1 cellular context compared by ENCODE assay signal in genomic region chr19:5889288-5889971, GRCh38.
TF ChIP-seq lines count a peak whose summit lies in the region.

No MANE protein-coding gene starts in this region.

TF ChIP-seq in K562, 482 proteins besides CTCF, POLR2A, EP300 and RAD21:
- TF ChIP-seq ZNF24 (IDR thresholded peaks at IDR 0.05) = peak; percentile 69; the same call in 1 of the 2 replicates
- peak; percentile 20; the same call in 1 of the 2 replicates for TF ChIP-seq ZBTB2 (IDR thresholded peaks at IDR 0.05)
- TF ChIP-seq POLR2G (IDR thresholded peaks at IDR 0.05; ENCODE audit: low read depth, low read length) = peak; percentile 46; the same call in 1 of the 2 replicates
- 0 out of 2 replicates have a peak, but pooled peaks have one; percentile 50 for TF ChIP-seq SUPT5H (IDR thresholded peaks at IDR 0.05)
- peak; percentile 45; the same call in 1 of the 2 replicates for TF ChIP-seq USF1 (CRISPR knock-in tag; IDR thresholded peaks at IDR 0.05)
- no peak for TF ChIP-seq C11orf30 (IDR thresholded peaks at IDR 0.05; ENCODE audit: low read depth)
- TF ChIP-seq ZNF561 (CRISPR knock-in tag; conservative IDR thresholded peaks at IDR 0.05) = no peak
- no peak for TF ChIP-seq SNIP1 (IDR thresholded peaks at IDR 0.05; ENCODE audit: low read depth)
- TF ChIP-seq NFIC (IDR thresholded peaks at IDR 0.05) = 0 out of 2 replicates have a peak, but pooled peaks have one; percentile 16
